In the genomic region with DNA sequence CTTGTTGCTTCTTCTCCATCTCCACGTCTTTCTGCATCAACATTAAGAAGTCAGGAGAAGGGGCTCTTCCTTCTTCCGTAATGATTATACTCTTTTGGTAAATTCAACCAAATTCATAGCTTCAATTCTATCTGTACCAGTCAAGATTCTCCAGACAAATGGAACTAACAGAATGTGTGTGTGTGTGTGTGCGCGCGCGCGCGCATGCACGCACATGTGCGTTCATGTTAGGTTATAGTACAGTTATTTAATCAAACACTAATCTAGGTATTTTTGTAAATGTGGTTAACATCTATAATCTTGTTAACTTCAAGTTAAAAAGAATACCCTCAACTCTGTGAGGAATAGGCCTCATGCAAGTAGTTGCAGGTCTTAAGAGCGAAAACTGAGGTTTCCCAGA, we compare ENCODE assay signal across 8 cellular contexts.
"Had no signal": no experiment of that assay in that cellular context is flagged by ENCODE, and none has a peak within 500 bp of the region (broad histone marks: within the 10 kb centered on the region; RNA-seq: fewer than 3 reads in every experiment).

No MANE protein-coding gene starts in this region.

- H3K27ac ChIP-seq: GM23248 had no signal

- H3K4me3 Mint-ChIP-seq: GM23338, H9, HFFc6 had no signal

- H3K4me3 ChIP-seq: GM23248, GM23338, HAP-1 had no signal

- H3K9me3 ChIP-seq: HAP-1 had no signal

- H3K4me1 ChIP-seq: HAP-1 had no signal

- H3K9me3 Mint-ChIP-seq: HFFc6 had no signal

- H3K27ac Mint-ChIP-seq: GM23338, H9, HFFc6 had no signal

- DNase-seq: GM23248, GOT3, H7, H9, HCEC 1CT, HFFc6 had no signal

- H3K36me3 ChIP-seq: HAP-1 had no signal
